Comparison of ENCODE assay signal across 10 cellular contexts in genomic region chr6:107713214-107713962, GRCh38.
DNase-seq lines count a peak whose midpoint lies in the region; ATAC-seq, FAIRE-seq and TF ChIP-seq lines count a peak whose summit lies in the region.
"Had no signal": no experiment of that assay in that cellular context is flagged by ENCODE, and none has a peak within 500 bp of the region (broad histone marks: within the 10 kb centered on the region; RNA-seq: fewer than 3 reads in every experiment).

No MANE protein-coding gene starts in this region.

- no peaks in the 10 kb centered on the region for H3K9me3 ChIP-seq in testis

- CTCF ChIA-PET in HEK293T (lab: Yijun Ruan, JAX): interaction anchor here (0.6 kb wide), 1 partner anchor 135 kb away, joined by 3 read pairs; no protein-coding TSS in a partner anchor

- no peaks in the 10 kb centered on the region for H3K27me3 ChIP-seq in testis

- ATAC-seq in HG02852 (IDR thresholded peaks at IDR 0.05; ENCODE audit: unreplicated experiment): peak; percentile 46
- ATAC-seq: HCT116 had no signal

- no peak for TF ChIP-seq POLR2A in testis (IDR thresholded peaks at IDR 0.05)

- 43 to 63% methylated on average over 8 of the region's 8 CpGs for WGBS in testis, 2 donors

- POLR2A ChIA-PET in HEK293T (lab: Yijun Ruan, JAX): no interaction called here

- no peak overlapping the region for H3K27ac ChIP-seq in testis

- intact Hi-C loops in testis (cut with DNase I; ENCODE audit: low total_unique reads): no loop called here

- no peak for TF ChIP-seq CTCF in WI38 (IDR thresholded peaks at IDR 0.05; ENCODE audit: low read depth, low read length)
- TF ChIP-seq CTCF in fibroblast of the aortic adventitia (IDR thresholded peaks at IDR 0.05; ENCODE audit: insufficient read depth, low read length): no peak
- no peak for TF ChIP-seq CTCF in testis (IDR thresholded peaks at IDR 0.05)
- TF ChIP-seq CTCF in D721Med (IDR thresholded peaks at IDR 0.05; ENCODE audit: insufficient read depth, missing control alignments): no peak

- H3K36me3 ChIP-seq in testis (ENCODE audit: low read depth, missing control alignments): no peaks in the 10 kb centered on the region

- FAIRE-seq in D721Med (lab: Jason Lieb, UNC): no peak
- FAIRE-seq: islet of Langerhans had no signal

- peak overlapping the region; percentile 9 for H3K4me3 ChIP-seq in WI38 (ENCODE audit: low read depth, low read length)
- H3K4me3 ChIP-seq in fibroblast of the aortic adventitia (ENCODE audit: low read depth, low read length): peak overlapping the region; percentile 0
- no peak overlapping the region for H3K4me3 ChIP-seq in testis

- DNase-seq in fibroblast of the aortic adventitia (ENCODE audit: low read depth) (no peak), testis (no peak), D721Med (ENCODE audit: insufficient read length, low spot score) (no peak), HEK293T (ENCODE audit: extremely low spot score) (no peak), GM19238 (ENCODE audit: insufficient read length, low spot score) (no peak)
- DNase-seq in stimulated activated CD4-positive, alpha-beta T cell treated with anti-CD3 and anti-CD28 coated beads, Interleukin-4, amount 100 ng/mL, for 4 hours: peak; percentile 24 to 55

- peaks cover 9% of the 10 kb centered on the region for H3K4me1 ChIP-seq in testis

TF ChIP-seq in HEK293T, 16 proteins besides CTCF, POLR2A, EP300 and RAD21:
- TF ChIP-seq PKNOX1 (IDR thresholded peaks at IDR 0.05) (no peak), TARDBP (IDR thresholded peaks at IDR 0.05) (no peak), FOXM1 (IDR thresholded peaks at IDR 0.05; ENCODE audit: borderline replicate concordance) (no peak), CTBP1 (IDR thresholded peaks at IDR 0.05; ENCODE audit: borderline replicate concordance) (no peak), FOXA1 (IDR thresholded peaks at IDR 0.05) (no peak), SUZ12 (IDR thresholded peaks at IDR 0.05) (no peak), ELF4 (IDR thresholded peaks at IDR 0.05) (no peak), L3MBTL2 (conservative IDR thresholded peaks at IDR 0.05) (no peak), SP1 (IDR thresholded peaks at IDR 0.05) (no peak), NFRKB (IDR thresholded peaks at IDR 0.05) (no peak), ZNF384 (IDR thresholded peaks at IDR 0.05) (no peak), BHLHE40 (IDR thresholded peaks at IDR 0.05; ENCODE audit: borderline replicate concordance) (no peak), HDGF (IDR thresholded peaks at IDR 0.05; ENCODE audit: borderline replicate concordance) (no peak), FOXK2 (IDR thresholded peaks at IDR 0.05) (no peak), LEF1 (IDR thresholded peaks at IDR 0.05; ENCODE audit: borderline replicate concordance) (no peak), ARNT (IDR thresholded peaks at IDR 0.05) (no peak)

Comparison
In these comparisons a context has a peak if more than half of its experiments do, and no peak if none do; other contexts are left out.
1. H3K4me3 ChIP-seq: peak in WI38 (single experiment) and fibroblast of the aortic adventitia (single experiment); none in testis (0 of 2).
2. DNase-seq: peak in stimulated activated CD4-positive, alpha-beta T cell treated with anti-CD3 and anti-CD28 coated beads, Interleukin-4, amount 100 ng/mL, for 4 hours (2 of 2); none in fibroblast of the aortic adventitia (single experiment), testis (single experiment), D721Med (single experiment), HEK293T (single experiment) and GM19238 (single experiment).